ENCODE assay signal across 8 cellular contexts in genomic region chr16:84643180-84643583, GRCh38. TPM values are rescaled to one million over a fixed set of nuclear protein-coding genes. Genes with fewer than 3 reads are reported as not detected.
DNase-seq lines count a peak whose midpoint lies in the region; ATAC-seq and TF ChIP-seq lines count a peak whose summit lies in the region.

No MANE protein-coding gene starts in this region.

- peaks cover 11% of the 10 kb centered on the region for H3K4me1 ChIP-seq in psoas muscle

- H3K36me3 Mint-ChIP-seq in T-helper 2 cell treated with Interferon-gamma antibody and Interleukin-4, amounts not matched to agents 5 μg/mL and 100 μg/mL, for 36 hours (ENCODE audit: low read depth): no peaks in the 10 kb centered on the region

- H3K27me3 ChIP-seq in psoas muscle (ENCODE audit: insufficient read depth in 3 of 3, low read length in 2 of 3): peaks cover 0 to 4% (median 0%) of the 10 kb centered on the region in 3 donors

- H3K4me3 ChIP-seq in fibroblast of pulmonary artery (replicated peaks; ENCODE audit: low read depth, low read length) (no peak overlapping the region), psoas muscle (no peak overlapping the region)

- peak overlapping the region; percentile 67 for H3K27ac ChIP-seq in psoas muscle

- H3K36me3 ChIP-seq in psoas muscle (ENCODE audit: insufficient read depth in 1 of 2, low read depth in 1 of 2): no peaks in the 10 kb centered on the region

- no peak for TF ChIP-seq CTCF in fibroblast of pulmonary artery (IDR thresholded peaks at IDR 0.05; ENCODE audit: low read length, missing control alignments)
- no peak for TF ChIP-seq CTCF in psoas muscle (IDR thresholded peaks at IDR 0.05)

- WGBS in psoas muscle, 3 donors: 19 to 30% (median 21%) methylated on average over 8 of the region's 8 CpGs

- intact Hi-C loops in psoas muscle (cut with DNase I): no loop called here

- peak; percentile 96 for DNase-seq in EL
- DNase-seq in NOMO-1 (lab: John Stamatoyannopoulos, UW; ENCODE audit: unreplicated experiment in 2 of 2): peak; percentile 70 to 74
- DNase-seq in fibroblast of pulmonary artery (ENCODE audit: low read depth): peak; percentile 93
- DNase-seq in psoas muscle: peak; percentile 80 to 88
- no peak for DNase-seq in G401 (ENCODE audit: low spot score)
- no peak for DNase-seq in stimulated activated CD4-positive, alpha-beta T cell treated with anti-CD3 and anti-CD28 coated beads, Interleukin-1b, Interleukin-23, amount 100 ng/mL, for 48 hours
- no peak for DNase-seq in middle frontal gyrus (ENCODE audit: extremely low spot score, low spot score)
- DNase-seq in T-helper 2 cell treated with Interferon-gamma antibody and Interleukin-4, amounts not matched to agents 5 μg/mL and 100 μg/mL, for 36 hours (ENCODE audit: low spot score): no peak

- no peaks in the 10 kb centered on the region for H3K9me3 Mint-ChIP-seq in T-helper 2 cell treated with Interferon-gamma antibody and Interleukin-4, amounts not matched to agents 5 μg/mL and 100 μg/mL, for 36 hours

- no peak overlapping the region for H3K27ac Mint-ChIP-seq in T-helper 2 cell treated with Interferon-gamma antibody and Interleukin-4, amounts not matched to agents 5 μg/mL and 100 μg/mL, for 36 hours

- ATAC-seq in psoas muscle: peak; percentile 78 to 88 (median 82)

- H3K9me3 ChIP-seq in psoas muscle: no peaks in the 10 kb centered on the region

- peaks cover 23% of the 10 kb centered on the region for H3K27me3 Mint-ChIP-seq in T-helper 2 cell treated with Interferon-gamma antibody and Interleukin-4, amounts not matched to agents 5 μg/mL and 100 μg/mL, for 36 hours (ENCODE audit: low read depth)

- no peak overlapping the region for H3K4me3 Mint-ChIP-seq in T-helper 2 cell treated with Interferon-gamma antibody and Interleukin-4, amounts not matched to agents 5 μg/mL and 100 μg/mL, for 36 hours

- in situ Hi-C loops in G401 (cut with HindIII; ENCODE audit: low sequenced_read_pairs): no loop called here

- peaks cover 44% of the 10 kb centered on the region for H3K4me1 Mint-ChIP-seq in T-helper 2 cell treated with Interferon-gamma antibody and Interleukin-4, amounts not matched to agents 5 μg/mL and 100 μg/mL, for 36 hours (ENCODE audit: low read depth)

RNA-seq across cellular contexts. Expression of gene KLHL36, which starts 5.1 kb away (rescaled TPM):
- 10 to 100 TPM; 13.1 to 19.3 (median 15.9) TPM for total RNA-seq in psoas muscle
- polyA plus RNA-seq in psoas muscle: 10 to 100 TPM in 2 of 3 donors, 1 to 10 TPM in 1; 5.9 to 11.2 (median 11.1) TPM
- total RNA-seq in G401 (2014; rRNA removed; shearing (Covaris generic)): 29.7 and 35.2 TPM in 2 replicates

RNA-seq across cellular contexts. Expression of gene COTL1, which starts 25.3 kb away (rescaled TPM):
- 10 to 100 TPM in 2 of 4 donors, 1 to 10 TPM in 2; 7.0 to 11.9 (median 10.4) TPM for total RNA-seq in psoas muscle
- polyA plus RNA-seq in psoas muscle: 10 to 100 TPM in 1 of 3 donors, 1 to 10 TPM in 2; 6.1 to 44.5 (median 7.1) TPM
- total RNA-seq in G401 (2014; rRNA removed; shearing (Covaris generic)): 69.0 and 79.9 TPM in 2 replicates

RNA-seq across cellular contexts. Expression of gene USP10, which starts 56.6 kb away (rescaled TPM):
- 10 to 100 TPM; 57.1 to 93.0 (median 78.9) TPM for total RNA-seq in psoas muscle
- 10 to 100 TPM; 33.9 to 69.5 (median 69.2) TPM for polyA plus RNA-seq in psoas muscle
- total RNA-seq in G401 (2014; rRNA removed; shearing (Covaris generic)): 54.2 and 82.0 TPM in 2 replicates

Comparison
In these comparisons a context has a peak if more than half of its experiments do, and no peak if none do; other contexts are left out.
1. DNase-seq: peak in EL (single experiment), NOMO-1 (2 of 2), fibroblast of pulmonary artery (single experiment) and psoas muscle (2 of 2); none in G401 (single experiment), stimulated activated CD4-positive, alpha-beta T cell treated with anti-CD3 and anti-CD28 coated beads, Interleukin-1b, Interleukin-23, amount 100 ng/mL, for 48 hours (single experiment), middle frontal gyrus (single experiment) and T-helper 2 cell treated with Interferon-gamma antibody and Interleukin-4, amounts not matched to agents 5 μg/mL and 100 μg/mL, for 36 hours (single experiment).